Comparison of ENCODE assay signal across 8 cellular contexts in genomic region chr1:1510912-1511532, GRCh38. TPM values are rescaled to one million over a fixed set of nuclear protein-coding genes. Genes with fewer than 3 reads are reported as not detected.
DNase-seq lines count a peak whose midpoint lies in the region; ATAC-seq and TF ChIP-seq lines count a peak whose summit lies in the region.

No MANE protein-coding gene starts in this region.

- TF ChIP-seq POLR2A in Peyer's patch (IDR thresholded peaks at IDR 0.05): no peak

- no peaks in the 10 kb centered on the region for H3K9me2 ChIP-seq in GM23338 (ENCODE audit: insufficient read depth)

- H3F3A ChIP-seq in GM23338 (replicated peaks; ENCODE audit: low read depth): 0 out of 2 replicates have a peak, but pooled peaks cover 2% of the 10 kb centered on the region

- no peak overlapping the region for H2AFZ ChIP-seq in GM23338

- peak overlapping the region; percentile 91 for H3K4me3 Mint-ChIP-seq in GM23338

- ATAC-seq in GM23338: peak; percentile 72

- H3K27me3 ChIP-seq in GM23338 (ENCODE audit: insufficient read depth): no peaks in the 10 kb centered on the region
- H3K27me3 ChIP-seq in Peyer's patch: no peaks in the 10 kb centered on the region
- no peaks in the 10 kb centered on the region for H3K27me3 ChIP-seq in mucosa of rectum (ENCODE audit: control insufficient read depth in 2 of 2, insufficient read depth in 2 of 2, low read length in 2 of 2)

- no peaks in the 10 kb centered on the region for H3K36me3 ChIP-seq in GM23338 (ENCODE audit: insufficient read depth)
- no peaks in the 10 kb centered on the region for H3K36me3 ChIP-seq in Peyer's patch
- H3K36me3 ChIP-seq in mucosa of rectum (ENCODE audit: control insufficient read depth in 2 of 2, insufficient read depth in 2 of 2, low read length in 2 of 2): no peaks in the 10 kb centered on the region

- peaks cover 8% of the 10 kb centered on the region; the same call in 2 of the 3 replicates for H3K4me1 Mint-ChIP-seq in GM23338

- no peaks in the 10 kb centered on the region for H4K20me1 ChIP-seq in GM23338 (replicated peaks; ENCODE audit: insufficient read depth)

- peaks cover 18% of the 10 kb centered on the region for H3K79me2 ChIP-seq in GM23338 (replicated peaks; ENCODE audit: insufficient read depth)

- peaks cover 5% of the 10 kb centered on the region for H3K27me3 Mint-ChIP-seq in GM23338 (ENCODE audit: insufficient read depth, low read depth, poor library complexity)

- H3K4me2 ChIP-seq in GM23338: peak overlapping the region; percentile 88

- no peaks in the 10 kb centered on the region for H3K9me3 Mint-ChIP-seq in GM23338

- no peaks in the 10 kb centered on the region for H3K4me1 ChIP-seq in GM23338 (ENCODE audit: insufficient read depth)
- peaks cover 0 to 10% (median 0%) of the 10 kb centered on the region in 4 donors for H3K4me1 ChIP-seq in Peyer's patch
- peaks cover 3 to 6% of the 10 kb centered on the region in 2 donors for H3K4me1 ChIP-seq in mucosa of rectum (ENCODE audit: control insufficient read depth in 2 of 2, insufficient read depth in 2 of 2, low read length in 2 of 2)

- no peak for DNase-seq in AG10803 (ENCODE audit: low read depth)
- peak; percentile 80 for DNase-seq in GM23338 (ENCODE audit: low spot score)
- no peak for DNase-seq in Peyer's patch
- peak; percentile 43 for DNase-seq in dermis blood vessel endothelial cell
- DNase-seq in NCI-H524 treated with DMSO at 0.1 percent for 48 hours (lab: John Stamatoyannopoulos, UW): no peak
- DNase-seq in GM19240 (ENCODE audit: insufficient read length, low spot score): no peak
- no peak for DNase-seq in NCI-H446 treated with DMSO at 0.1 percent for 48 hours (lab: John Stamatoyannopoulos, UW)

- H3K27ac Mint-ChIP-seq in GM23338: peak overlapping the region; percentile 99

- TF ChIP-seq CTCF in AG10803 (conservative IDR thresholded peaks at IDR 0.05; ENCODE audit: low read length): peak; percentile 22; the same call in 1 of the 2 replicates
- no peak for TF ChIP-seq CTCF in GM23338 (conservative IDR thresholded peaks at IDR 0.05; ENCODE audit: low read depth in 2 of 2)
- TF ChIP-seq CTCF in Peyer's patch (IDR thresholded peaks at IDR 0.05): no peak

- no peaks in the 10 kb centered on the region for H3K9me3 ChIP-seq in Peyer's patch
- no peaks in the 10 kb centered on the region for H3K9me3 ChIP-seq in mucosa of rectum (ENCODE audit: control insufficient read depth in 2 of 2, low read length in 2 of 2)

- H3K4me3 ChIP-seq in AG10803 (ENCODE audit: low read length) (peak overlapping the region; percentile 89), GM23338 (peak overlapping the region; percentile 80), Peyer's patch (peak overlapping the region; percentile 62 to 84 (median 76)), mucosa of rectum (ENCODE audit: low read length in 2 of 2) (peak overlapping the region; percentile 73 to 84)

- H3K27ac ChIP-seq in GM23338 (ENCODE audit: low read depth) (peak overlapping the region; percentile 91), Peyer's patch (peak overlapping the region; percentile 79 to 91 (median 85)), mucosa of rectum (ENCODE audit: low read depth in 2 of 2, low read length in 2 of 2) (peak overlapping the region; percentile 82 to 94)

- H3K36me3 Mint-ChIP-seq in GM23338 (ENCODE audit: low read depth): peaks cover 3% of the 10 kb centered on the region; the same call in 2 of the 3 replicates

- peak overlapping the region; percentile 84 to 86 for H3K9ac ChIP-seq in mucosa of rectum (ENCODE audit: low read depth in 1 of 2, low read length in 2 of 2)

TF ChIP-seq in GM23338, 12 proteins besides CTCF, POLR2A, EP300 and RAD21:
- TF ChIP-seq CREB1 (CRISPR knock-in tag; IDR thresholded peaks at IDR 0.05; ENCODE audit: low read depth) (peak; percentile 56), ZNF114 (CRISPR knock-in tag; IDR thresholded peaks at IDR 0.05) (no peak)

RNA-seq across cellular contexts. Expression of gene ATAD3A, which starts 0.9 kb away (rescaled TPM):
- total RNA-seq in GM23338 (2014; rRNA removed; shearing (Covaris generic)): 71.4 and 80.3 TPM in 2 replicates
- 36.5 and 39.3 TPM in 2 replicates for polyA plus RNA-seq in GM23338 (2016; fragmentation: Nextera tagmentation; extraction: Ambion mirVana)
- total RNA-seq in Peyer's patch: 10 to 100 TPM; 14.9 to 72.6 (median 24.4) TPM
- 29.3 and 59.4 TPM in 2 replicates for total RNA-seq in dermis blood vessel endothelial cell

RNA-seq across cellular contexts. Expression of gene TMEM240, which starts 29.4 kb away (rescaled TPM):
- total RNA-seq in GM23338 (2014; rRNA removed; shearing (Covaris generic)): 0.74 and 5.1 TPM in 2 replicates
- polyA plus RNA-seq in GM23338 (2016; fragmentation: Nextera tagmentation; extraction: Ambion mirVana): 1.8 and 1.9 TPM in 2 replicates
- total RNA-seq in Peyer's patch (1 to 10 TPM in 1 of 4 donors, not detected in 3; 3.6 TPM), dermis blood vessel endothelial cell (1.7 and 2.6 TPM in 2 replicates)

RNA-seq across cellular contexts. Expression of gene ATAD3B, which starts 39.5 kb away (rescaled TPM):
- total RNA-seq in GM23338 (2014; rRNA removed; shearing (Covaris generic)): 61.4 and 63.4 TPM in 2 replicates
- polyA plus RNA-seq in GM23338 (2016; fragmentation: Nextera tagmentation; extraction: Ambion mirVana): 32.3 and 37.8 TPM in 2 replicates
- 100 to 1,000 TPM in 1 of 4 donors, 10 to 100 TPM in 3; 26.9 to 130 (median 35.0) TPM for total RNA-seq in Peyer's patch
- 15.0 and 21.7 TPM in 2 replicates for total RNA-seq in dermis blood vessel endothelial cell

Comparison
In these comparisons a context has a peak if more than half of its experiments do, and no peak if none do; other contexts are left out.
1. DNase-seq: peak in GM23338 (single experiment) and dermis blood vessel endothelial cell (single experiment); none in AG10803 (single experiment), Peyer's patch (0 of 3), NCI-H524 treated with DMSO at 0.1 percent for 48 hours (single experiment), GM19240 (single experiment) and NCI-H446 treated with DMSO at 0.1 percent for 48 hours (single experiment).
2. Peak in every context shown above with its lines, with median percentiles within 50 percentile points of each other: H3K4me3 ChIP-seq and H3K27ac ChIP-seq.